In genomic region chr5:64229163-64229774, GRCh38 we compare ENCODE assay signal across 8 cellular contexts.
A peak's percentile ranks its signal among the peaks of the same experiment; 100 is the strongest.
DNase-seq lines count a peak whose midpoint lies in the region; ATAC-seq and TF ChIP-seq lines count a peak whose summit lies in the region.

No MANE protein-coding gene starts in this region.

- no peak overlapping the region for H3K4ac ChIP-seq in mesenchymal stem cell (ENCODE audit: low read depth in 1 of 2, low read length in 2 of 2)

- H3K4me1 ChIP-seq in mammary epithelial cell (ENCODE audit: insufficient read depth, low read length), result no peaks in the 10 kb centered on the region
- H3K4me1 ChIP-seq in mesenchymal stem cell (ENCODE audit: control insufficient read depth, insufficient read depth, low read depth, low read length), result peaks cover 3% of the 10 kb centered on the region

- no peak overlapping the region for H4K91ac ChIP-seq in mesenchymal stem cell (ENCODE audit: low read length)

- H3K18ac ChIP-seq in mesenchymal stem cell (ENCODE audit: low read depth in 1 of 2, low read length in 2 of 2), result no peak overlapping the region

- H4K8ac ChIP-seq in mesenchymal stem cell (ENCODE audit: low read length), result no peak overlapping the region

- CTCF ChIA-PET in mammary epithelial cell (lab: Charles Lee; ENCODE audit: low non-redundant PET), result interaction anchor here (0.6 to 0.9 kb wide), 5 partner anchors 309 to 1254 kb away, joined by 3 to 7 read pairs (median 4); no protein-coding TSS in a partner anchor

- H3K4me3 ChIP-seq in mammary epithelial cell (replicated peaks in 1 of 3; ENCODE audit: insufficient read depth in 1 of 3, low read depth in 2 of 3, low read length in 3 of 3) (no peak overlapping the region), mesenchymal stem cell (ENCODE audit: insufficient read depth in 1 of 2, low read depth in 1 of 2, low read length in 2 of 2) (no peak overlapping the region)

- no peak overlapping the region for H2BK5ac ChIP-seq in mesenchymal stem cell (ENCODE audit: low read depth, low read length, poor library complexity, severe bottlenecking)

- dilution Hi-C loops in mammary epithelial cell (cut with HindIII; ENCODE audit: low sequenced_read_pairs), result no loop called here

- peak; percentile 76 for ATAC-seq in HG02623 (IDR thresholded peaks at IDR 0.05; ENCODE audit: unreplicated experiment)

- H2AFZ ChIP-seq in mammary epithelial cell (ENCODE audit: low read depth, low read length), result no peak overlapping the region
- H2AFZ ChIP-seq in mesenchymal stem cell (ENCODE audit: low read depth, low read length), result no peak overlapping the region

- H3K9me3 ChIP-seq in mammary epithelial cell (replicated peaks; ENCODE audit: insufficient read depth, low read length) (no peaks in the 10 kb centered on the region), mesenchymal stem cell (ENCODE audit: control insufficient read depth, low read length) (peaks cover 5% of the 10 kb centered on the region)

- intact Hi-C loops in mammary epithelial cell (cut with micrococcal nuclease), result loop anchor here (1.0 to 10.0 kb wide), 3 partner anchors 118 to 556 kb away; no protein-coding TSS in a partner anchor

- H3K79me2 ChIP-seq in mammary epithelial cell (ENCODE audit: insufficient read depth, low read length), result no peaks in the 10 kb centered on the region

- no peaks in the 10 kb centered on the region for H3K36me3 ChIP-seq in mammary epithelial cell (ENCODE audit: insufficient read depth, low read length)
- peaks cover 0 to 5% of the 10 kb centered on the region in 2 experiments for H3K36me3 ChIP-seq in mesenchymal stem cell (ENCODE audit: control insufficient read depth in 1 of 2, insufficient read depth in 2 of 2, low read depth in 1 of 2, low read length in 2 of 2)

- no peak overlapping the region for H2BK15ac ChIP-seq in mesenchymal stem cell (ENCODE audit: low read depth, poor library complexity, severe bottlenecking)

- no peaks in the 10 kb centered on the region for H3K27me3 ChIP-seq in mammary epithelial cell (ENCODE audit: insufficient read depth, low read length)
- H3K27me3 ChIP-seq in mesenchymal stem cell (ENCODE audit: control insufficient read depth in 1 of 2, insufficient read depth in 1 of 2, low read length in 2 of 2), result no peaks in the 10 kb centered on the region

- H3K27ac ChIP-seq in mammary epithelial cell (ENCODE audit: insufficient read depth, low read depth, low read length), result no peak overlapping the region
- H3K27ac ChIP-seq in mesenchymal stem cell (ENCODE audit: low read length, poor library complexity, severe bottlenecking), result no peak overlapping the region

- no peaks in the 10 kb centered on the region for H4K20me1 ChIP-seq in mammary epithelial cell (ENCODE audit: insufficient read depth, low read length)

- H3K4me2 ChIP-seq in mammary epithelial cell (ENCODE audit: insufficient read depth, low read depth, low read length), result no peak overlapping the region
- H3K4me2 ChIP-seq in mesenchymal stem cell (ENCODE audit: low read length, poor library complexity, severe bottlenecking), result no peak overlapping the region

- no peak overlapping the region for H2BK12ac ChIP-seq in mesenchymal stem cell (ENCODE audit: low read length in 2 of 2)

- H3K14ac ChIP-seq in mesenchymal stem cell (ENCODE audit: low read length in 2 of 2), result no peak overlapping the region

- H2BK120ac ChIP-seq in mesenchymal stem cell (ENCODE audit: low read depth, low read length), result no peak overlapping the region

- H3K23ac ChIP-seq in mesenchymal stem cell (ENCODE audit: low read length in 2 of 2), result no peak overlapping the region

- no peak overlapping the region for H3K9ac ChIP-seq in mammary epithelial cell (ENCODE audit: insufficient read depth, low read length)
- no peak overlapping the region for H3K9ac ChIP-seq in mesenchymal stem cell (ENCODE audit: low read length)

- in situ Hi-C loops in mammary epithelial cell (cut with MboI; ENCODE audit: low sequenced_read_pairs in 2 of 2), result loop anchor here in 1 of 2 donors (10.0 kb wide), 1 partner anchor 386 kb away; no protein-coding TSS in a partner anchor

- TF ChIP-seq CTCF in mammary epithelial cell (conservative IDR thresholded peaks at IDR 0.05 in 1 of 2, IDR thresholded peaks at IDR 0.05 in 1 of 2; ENCODE audit: extremely low read depth in 1 of 2, insufficient read depth in 1 of 2, low read depth in 1 of 2, low read length in 2 of 2), result peak; percentile 53 to 65

- no peak overlapping the region for H2AK5ac ChIP-seq in mesenchymal stem cell (ENCODE audit: low read length, severe bottlenecking)

- DNase-seq in NCI-H524 (lab: John Stamatoyannopoulos, UW) (peak; percentile 13 to 50), NCI-H524 treated with DMSO at 0.1 percent for 48 hours (lab: John Stamatoyannopoulos, UW) (no peak), NCI-H2029 (lab: John Stamatoyannopoulos, UW) (peak; percentile 28), mammary epithelial cell (peak; percentile 15), mesenchymal stem cell (peak; percentile 38), C1 segment of cervical spinal cord (lab: John Stamatoyannopoulos, UW) (no peak)
- DNase-seq in activated CD8-positive, alpha-beta memory T cell treated with anti-CD3 and anti-CD28 coated beads, Interleukin-2, amount 50 U/mL, for 4 hours, result no peak

- WGBS in mammary epithelial cell (ENCODE audit: low coverage, missing lambda C conversion rate), result 0% methylated on average over 4 of the region's 4 CpGs
- WGBS in mesenchymal stem cell, result 0% methylated on average over 3 of the region's 4 CpGs

- no TSS peak for BruUV-seq in mammary epithelial cell (replicated peaks; lab: Mats Ljungman, UMichigan)

- no peaks in the 10 kb centered on the region for H3K79me1 ChIP-seq in mesenchymal stem cell (replicated peaks; ENCODE audit: low read length, poor library complexity, severe bottlenecking)

Comparison
In these comparisons a context has a peak if more than half of its experiments do, and no peak if none do; other contexts are left out.
1. DNase-seq: peak in NCI-H524 (2 of 2), NCI-H2029 (single experiment), mammary epithelial cell (single experiment) and mesenchymal stem cell (single experiment); none in NCI-H524 treated with DMSO at 0.1 percent for 48 hours (single experiment), activated CD8-positive, alpha-beta memory T cell treated with anti-CD3 and anti-CD28 coated beads, Interleukin-2, amount 50 U/mL, for 4 hours (single experiment) and C1 segment of cervical spinal cord (0 of 14).